14 cellular contexts compared by ENCODE assay signal in the genomic region with DNA sequence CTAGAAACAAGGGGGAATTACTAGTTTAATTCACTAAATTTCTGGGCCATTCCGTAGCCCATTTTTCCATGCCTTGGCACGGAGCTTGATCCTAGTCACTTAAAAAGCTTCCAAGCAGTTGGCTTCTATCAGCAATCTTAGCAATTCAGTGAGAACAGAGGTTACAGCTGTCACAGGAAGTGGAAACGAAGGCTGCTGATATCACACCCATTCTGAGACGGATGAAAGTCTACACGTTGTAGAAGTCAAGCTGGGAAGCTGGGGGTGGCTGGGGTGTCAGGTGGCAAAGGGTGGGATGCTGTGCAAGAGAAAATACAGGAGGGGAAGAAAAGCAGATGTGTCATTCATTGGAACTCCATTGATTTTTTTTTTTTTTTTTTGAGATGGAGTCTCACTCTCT. TPM values are rescaled to one million over a fixed set of nuclear protein-coding genes. Genes with fewer than 3 reads are reported as not detected.
DNase-seq lines count a peak whose midpoint lies in the region; ATAC-seq, FAIRE-seq and TF ChIP-seq lines count a peak whose summit lies in the region.
"Had no signal": no experiment of that assay in that cellular context is flagged by ENCODE, and none has a peak within 500 bp of the region (broad histone marks: within the 10 kb centered on the region; RNA-seq: fewer than 3 reads in every experiment).

No MANE protein-coding gene starts in this region.

- H3K9me3 ChIP-seq in PC-3 (ENCODE audit: low read length), result no peaks in the 10 kb centered on the region
- H3K9me3 ChIP-seq: A549 had no signal

- in situ Hi-C loops in brain microvascular endothelial cell (cut with HindIII; ENCODE audit: low pct_ligation_motif_present, low sequenced_read_pairs), result no loop called here

- BruUV-seq in PC-3 (replicated peaks; lab: Mats Ljungman, UMichigan), result no TSS peak

- no peak overlapping the region for H3K9ac ChIP-seq in PC-3 (ENCODE audit: low read length)

- TF ChIP-seq CTCF in brain microvascular endothelial cell (IDR thresholded peaks at IDR 0.05; ENCODE audit: low read depth, low read length, missing control alignments) (no peak), PC-3 (conservative IDR thresholded peaks at IDR 0.05; ENCODE audit: low read depth, low read length) (no peak)

- POLR2A ChIA-PET in PC-3 (lab: Charles Lee; ENCODE audit: unreplicated experiment), result no interaction called here

- H3K36me3 ChIP-seq in brain microvascular endothelial cell (replicated peaks), result no peaks in the 10 kb centered on the region
- no peaks in the 10 kb centered on the region for H3K36me3 ChIP-seq in PC-3 (ENCODE audit: low read depth, low read length)

- no peak overlapping the region for H3K4me3 Mint-ChIP-seq in activated CD8-positive, alpha-beta memory T cell treated with anti-CD3 and anti-CD28 coated beads, Interleukin-2, amount 10 ng/mL, durations not matched to agents 7 days and 5 days
- peak overlapping the region; percentile 42 for H3K4me3 Mint-ChIP-seq in natural killer cell treated with Interleukin-12 subunit alpha and Interleukin-12 subunit beta and Interleukin-15 and Interleukin-18, amount 100 ng/mL, for 72 hours

- peak; percentile 56 for DNase-seq in activated CD8-positive, alpha-beta memory T cell treated with anti-CD3 and anti-CD28 coated beads, Interleukin-2, amount 10 ng/mL, durations not matched to agents 7 days and 5 days
- DNase-seq in activated CD8-positive, alpha-beta memory T cell treated with anti-CD3 and anti-CD28 coated beads for 24 hours, result no peak
- peak; percentile 7 for DNase-seq in NCI-H69 (lab: John Stamatoyannopoulos, UW)
- DNase-seq in brain microvascular endothelial cell, result peak; percentile 22
- DNase-seq in natural killer cell treated with Interleukin-12 subunit alpha and Interleukin-12 subunit beta and Interleukin-15 and Interleukin-18, amount 100 ng/mL, for 72 hours (ENCODE audit: low spot score), result no peak
- DNase-seq in frontal cortex (ENCODE audit: low spot score in 2 of 2), result no peak
- no peak for DNase-seq in PC-3
- DNase-seq in SHP77 (lab: John Stamatoyannopoulos, UW), result no peak
- DNase-seq: Calu3; effector memory CD4-positive, alpha-beta T cell; kidney glomerular epithelial cell; NCI-H1105 treated with DMSO at 0.1 percent for 48 hours; NCI-H526 had no signal

- peak overlapping the region; percentile 44 for H3K27ac Mint-ChIP-seq in activated CD8-positive, alpha-beta memory T cell treated with anti-CD3 and anti-CD28 coated beads, Interleukin-2, amount 10 ng/mL, durations not matched to agents 7 days and 5 days
- peak overlapping the region in 1 of 2 donors; percentile 25 for H3K27ac Mint-ChIP-seq in natural killer cell treated with Interleukin-12 subunit alpha and Interleukin-12 subunit beta and Interleukin-15 and Interleukin-18, amount 100 ng/mL, for 72 hours

- no peaks in the 10 kb centered on the region for H3F3A ChIP-seq in PC-3 (ENCODE audit: low read length, unreplicated experiment)

- no peaks in the 10 kb centered on the region for H3K9me3 Mint-ChIP-seq in activated CD8-positive, alpha-beta memory T cell treated with anti-CD3 and anti-CD28 coated beads, Interleukin-2, amount 10 ng/mL, durations not matched to agents 7 days and 5 days (ENCODE audit: low read depth)
- no peaks in the 10 kb centered on the region for H3K9me3 Mint-ChIP-seq in natural killer cell treated with Interleukin-12 subunit alpha and Interleukin-12 subunit beta and Interleukin-15 and Interleukin-18, amount 100 ng/mL, for 72 hours

- FAIRE-seq in frontal cortex (lab: Jason Lieb, UNC), result no peak
- FAIRE-seq: A549 had no signal

- intact Hi-C loops in PC-3 (cut with micrococcal nuclease), result no loop called here

- CTCF ChIA-PET in activated CD8-positive, alpha-beta memory T cell treated with anti-CD3 and anti-CD28 coated beads, Interleukin-2, amount 10 ng/mL, durations not matched to agents 7 days and 5 days (lab: Charles Lee), result interaction anchor here (0.7 to 1.9 kb wide), 4 partner anchors 22 to 293 kb away, joined by 3 to 12 read pairs (median 4); a partner anchor contains a TSS
- CTCF ChIA-PET in PC-3 (lab: Charles Lee), result no interaction called here

- no peak overlapping the region for H3K4me3 ChIP-seq in brain microvascular endothelial cell (ENCODE audit: low read depth, low read length)
- no peak overlapping the region for H3K4me3 ChIP-seq in PC-3 (ENCODE audit: low read length)
- H3K4me3 ChIP-seq: A549 had no signal

- H3K4me1 Mint-ChIP-seq in activated CD8-positive, alpha-beta memory T cell treated with anti-CD3 and anti-CD28 coated beads, Interleukin-2, amount 10 ng/mL, durations not matched to agents 7 days and 5 days, result peaks cover 20% of the 10 kb centered on the region
- peaks cover 17 to 18% of the 10 kb centered on the region in 2 donors for H3K4me1 Mint-ChIP-seq in natural killer cell treated with Interleukin-12 subunit alpha and Interleukin-12 subunit beta and Interleukin-15 and Interleukin-18, amount 100 ng/mL, for 72 hours (ENCODE audit: low read depth in 2 of 2)

- no peaks in the 10 kb centered on the region for H4K20me1 ChIP-seq in PC-3 (ENCODE audit: low read length)

- H3K4me1 ChIP-seq in PC-3 (ENCODE audit: insufficient read depth, low read length), result peaks cover 7% of the 10 kb centered on the region; the same call in 1 of the 2 replicates

- H3K9me2 ChIP-seq in PC-3 (replicated peaks; ENCODE audit: low read length), result no peaks in the 10 kb centered on the region

- H2AFZ ChIP-seq in PC-3 (ENCODE audit: low read length), result no peak overlapping the region

- ATAC-seq in activated CD8-positive, alpha-beta memory T cell treated with anti-CD3 and anti-CD28 coated beads, Interleukin-2, amount 10 ng/mL, durations not matched to agents 7 days and 5 days, result peak; percentile 32
- ATAC-seq in natural killer cell treated with Interleukin-12 subunit alpha and Interleukin-12 subunit beta and Interleukin-15 and Interleukin-18, amount 100 ng/mL, for 72 hours, result peak in 1 of 2 donors; percentile 54
- no peak for ATAC-seq in PC-3
- ATAC-seq: A549 had no signal

- no peak overlapping the region for H3K27ac ChIP-seq in brain microvascular endothelial cell
- no peak overlapping the region for H3K27ac ChIP-seq in PC-3 (ENCODE audit: low read length)
- H3K27ac ChIP-seq: A549 had no signal

- H3K4me2 ChIP-seq in PC-3 (ENCODE audit: low read length), result no peak overlapping the region
- H3K4me2 ChIP-seq: A549 had no signal

- H3K27me3 Mint-ChIP-seq in activated CD8-positive, alpha-beta memory T cell treated with anti-CD3 and anti-CD28 coated beads, Interleukin-2, amount 10 ng/mL, durations not matched to agents 7 days and 5 days, result peaks cover 14% of the 10 kb centered on the region
- H3K27me3 Mint-ChIP-seq in natural killer cell treated with Interleukin-12 subunit alpha and Interleukin-12 subunit beta and Interleukin-15 and Interleukin-18, amount 100 ng/mL, for 72 hours, result no peaks in the 10 kb centered on the region

- no peaks in the 10 kb centered on the region for H3K36me3 Mint-ChIP-seq in activated CD8-positive, alpha-beta memory T cell treated with anti-CD3 and anti-CD28 coated beads, Interleukin-2, amount 10 ng/mL, durations not matched to agents 7 days and 5 days
- H3K36me3 Mint-ChIP-seq in natural killer cell treated with Interleukin-12 subunit alpha and Interleukin-12 subunit beta and Interleukin-15 and Interleukin-18, amount 100 ng/mL, for 72 hours, result no peaks in the 10 kb centered on the region

- no peaks in the 10 kb centered on the region for H3K27me3 ChIP-seq in brain microvascular endothelial cell (replicated peaks)
- H3K27me3 ChIP-seq in PC-3 (ENCODE audit: low read length), result no peaks in the 10 kb centered on the region

- no peaks in the 10 kb centered on the region for H3K79me2 ChIP-seq in PC-3 (ENCODE audit: low read length)

RNA-seq across cellular contexts. Expression of a gene that starts 11.8 kb away (rescaled TPM):
- total RNA-seq in activated CD8-positive, alpha-beta memory T cell treated with anti-CD3 and anti-CD28 coated beads, Interleukin-2, amount 10 ng/mL, durations not matched to agents 7 days and 5 days, result 100 to 1,000 TPM; 548 to 626 TPM
- 100 to 1,000 TPM; 142 to 259 TPM for total RNA-seq in natural killer cell treated with Interleukin-12 subunit alpha and Interleukin-12 subunit beta and Interleukin-15 and Interleukin-18, amount 100 ng/mL, for 72 hours
- total RNA-seq in frontal cortex (1,181 TPM), PC-3 (2014; rRNA removed) (177 and 206 TPM in 2 replicates)

RNA-seq across cellular contexts. Expression of a gene that starts 42.5 kb away (rescaled TPM):
- total RNA-seq in activated CD8-positive, alpha-beta memory T cell treated with anti-CD3 and anti-CD28 coated beads, Interleukin-2, amount 10 ng/mL, durations not matched to agents 7 days and 5 days, result 1 to 10 TPM; 2.2 to 5.0 TPM
- total RNA-seq in natural killer cell treated with Interleukin-12 subunit alpha and Interleukin-12 subunit beta and Interleukin-15 and Interleukin-18, amount 100 ng/mL, for 72 hours, result 1 to 10 TPM; 5.2 to 6.3 TPM
- 8.6 TPM for total RNA-seq in frontal cortex
- 6.4 and 7.2 TPM in 2 replicates for total RNA-seq in PC-3 (2014; rRNA removed)

RNA-seq across cellular contexts. Expression of a gene that starts 58.7 kb away (rescaled TPM):
- total RNA-seq in activated CD8-positive, alpha-beta memory T cell treated with anti-CD3 and anti-CD28 coated beads, Interleukin-2, amount 10 ng/mL, durations not matched to agents 7 days and 5 days, result 1 to 10 TPM; 8.1 to 9.8 TPM
- 10 to 100 TPM in 1 of 2 donors, 1 to 10 TPM in 1; 4.2 to 15.1 TPM for total RNA-seq in natural killer cell treated with Interleukin-12 subunit alpha and Interleukin-12 subunit beta and Interleukin-15 and Interleukin-18, amount 100 ng/mL, for 72 hours
- total RNA-seq in frontal cortex (0.82 TPM), PC-3 (2014; rRNA removed) (17.6 and 22.2 TPM in 2 replicates)

Comparison
In these comparisons a context has a peak if more than half of its experiments do, and no peak if none do; other contexts are left out.
1. DNase-seq: peak in activated CD8-positive, alpha-beta memory T cell treated with anti-CD3 and anti-CD28 coated beads, Interleukin-2, amount 10 ng/mL, durations not matched to agents 7 days and 5 days (single experiment), NCI-H69 (single experiment) and brain microvascular endothelial cell (single experiment); none in activated CD8-positive, alpha-beta memory T cell treated with anti-CD3 and anti-CD28 coated beads for 24 hours (single experiment), natural killer cell treated with Interleukin-12 subunit alpha and Interleukin-12 subunit beta and Interleukin-15 and Interleukin-18, amount 100 ng/mL, for 72 hours (single experiment), frontal cortex (0 of 2), PC-3 (single experiment) and SHP77 (0 of 2).